Comparison of ENCODE assay signal across 1 cellular context in the genomic region with DNA sequence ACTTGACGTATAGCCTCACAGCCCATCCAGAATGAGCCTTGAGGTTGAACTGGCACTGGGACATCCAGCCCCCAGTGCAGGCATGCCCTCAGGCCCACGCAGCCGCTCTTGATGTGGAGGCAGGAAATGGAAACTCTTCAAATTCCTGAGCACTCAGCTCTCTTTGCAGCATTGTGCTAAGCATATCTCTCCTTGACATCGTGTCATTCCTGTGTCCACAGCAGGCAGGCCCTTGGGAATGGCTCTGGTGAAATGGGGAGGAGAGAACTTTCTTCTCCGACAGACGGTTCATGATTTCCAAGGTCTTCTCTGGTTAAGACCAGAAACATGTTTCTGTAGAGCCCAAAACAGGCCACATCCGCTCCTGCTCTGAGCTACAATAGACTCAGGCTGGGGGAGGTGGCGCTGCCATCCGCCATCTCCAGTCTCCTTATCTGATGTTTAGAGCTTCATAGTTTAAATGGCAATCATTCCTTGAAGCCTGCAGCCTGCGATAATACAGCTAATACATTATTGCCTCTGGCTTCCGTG.
A peak's percentile ranks its signal among the peaks of the same experiment; 100 is the strongest.
TF ChIP-seq lines count a peak whose summit lies in the region.

No MANE protein-coding gene starts in this region.

TF ChIP-seq in K562, 482 proteins besides CTCF, POLR2A, EP300 and RAD21 (continued from another document):
- TF ChIP-seq ARID1B (IDR thresholded peaks at IDR 0.05), result peak; percentile 53; the same call in 1 of the 2 replicates
- peak in 1 of 2 experiments; percentile 75; a peak in 1 of 4 replicates for TF ChIP-seq SRF (CRISPR knock-in tag; IDR thresholded peaks at IDR 0.05)
- no peak for TF ChIP-seq STAT5B (CRISPR knock-in tag; IDR thresholded peaks at IDR 0.05)
